Comparison of ENCODE assay signal across 32 cellular contexts in genomic region chr12:455821-456220, GRCh38. TPM values are rescaled to one million over a fixed set of nuclear protein-coding genes. Genes with fewer than 3 reads are reported as not detected.
"Had no signal": no experiment of that assay in that cellular context is flagged by ENCODE, and none has a peak within 500 bp of the region (broad histone marks: within the 10 kb centered on the region; RNA-seq: fewer than 3 reads in every experiment).

No MANE protein-coding gene starts in this region.

- H3K36me3 ChIP-seq: brain microvascular endothelial cell, colonic mucosa, esophagus squamous epithelium, gastroesophageal sphincter had no signal

- H3K36me3 Mint-ChIP-seq: activated CD4-positive, alpha-beta memory T cell treated with anti-CD3 and anti-CD28 coated beads for 36 hours; activated CD8-positive, alpha-beta memory T cell treated with anti-CD3 and anti-CD28 coated beads, Interleukin-2, amount 10 ng/mL, durations not matched to agents 7 days and 5 days; activated naive CD4-positive, alpha-beta T cell treated with anti-CD3 and anti-CD28 coated beads, Interleukin-2, amount 10 ng/mL, durations not matched to agents 7 days and 5 days; activated naive CD8-positive, alpha-beta T cell treated with anti-CD3 and anti-CD28 coated beads, Interleukin-2, amount 10 ng/mL, durations not matched to agents 7 days and 5 days had no signal

- H3K4me3 Mint-ChIP-seq: activated CD4-positive, alpha-beta memory T cell treated with anti-CD3 and anti-CD28 coated beads for 36 hours; activated CD4-positive, alpha-beta T cell treated with anti-CD3 and anti-CD28 coated beads for 36 hours; activated CD4-positive, alpha-beta T cell treated with anti-CD3 and anti-CD28 coated beads, Interleukin-2, amount 10 ng/mL, durations not matched to agents 24 days and 14 days; activated CD8-positive, alpha-beta memory T cell treated with anti-CD3 and anti-CD28 coated beads, Interleukin-2, amount 10 ng/mL, durations not matched to agents 7 days and 5 days; activated CD8-positive, alpha-beta T cell treated with anti-CD3 and anti-CD28 coated beads, Interleukin-2, amount 10 ng/mL, durations not matched to agents 7 days and 5 days; activated naive CD4-positive, alpha-beta T cell treated with anti-CD3 and anti-CD28 coated beads, Interleukin-2, amount 10 ng/mL, durations not matched to agents 7 days and 5 days; activated naive CD8-positive, alpha-beta T cell treated with anti-CD3 and anti-CD28 coated beads, Interleukin-2, amount 10 ng/mL, durations not matched to agents 7 days and 5 days; T-helper 17 cell; T-helper 2 cell treated with Interferon-gamma antibody and Interleukin-4, amounts not matched to agents 5 μg/mL and 100 μg/mL, for 36 hours had no signal

- H3K9me3 ChIP-seq: colonic mucosa, esophagus squamous epithelium, gastroesophageal sphincter had no signal

- H3K27ac Mint-ChIP-seq: activated CD4-positive, alpha-beta memory T cell treated with anti-CD3 and anti-CD28 coated beads for 36 hours; activated CD4-positive, alpha-beta T cell treated with anti-CD3 and anti-CD28 coated beads for 36 hours; activated CD4-positive, alpha-beta T cell treated with anti-CD3 and anti-CD28 coated beads, Interleukin-2, amount 10 ng/mL, durations not matched to agents 24 days and 14 days; activated CD8-positive, alpha-beta memory T cell treated with anti-CD3 and anti-CD28 coated beads, Interleukin-2, amount 10 ng/mL, durations not matched to agents 7 days and 5 days; activated CD8-positive, alpha-beta T cell treated with anti-CD3 and anti-CD28 coated beads, Interleukin-2, amount 10 ng/mL, durations not matched to agents 7 days and 5 days; activated naive CD4-positive, alpha-beta T cell treated with anti-CD3 and anti-CD28 coated beads, Interleukin-2, amount 10 ng/mL, durations not matched to agents 7 days and 5 days; activated naive CD4-positive, alpha-beta T cell treated with anti-CD3 and anti-CD28 coated beads, Interleukin-2, amount 50 U/mL, for 72 hours; activated naive CD8-positive, alpha-beta T cell treated with anti-CD3 and anti-CD28 coated beads, Interleukin-2, amount 10 ng/mL, durations not matched to agents 7 days and 5 days; T-helper 17 cell; T-helper 2 cell treated with Interferon-gamma antibody and Interleukin-4, amounts not matched to agents 5 μg/mL and 100 μg/mL, for 36 hours had no signal

- ATAC-seq: activated CD4-positive, alpha-beta T cell treated with anti-CD3 and anti-CD28 coated beads for 36 hours; activated CD8-positive, alpha-beta memory T cell treated with anti-CD3 and anti-CD28 coated beads, Interleukin-2, amount 10 ng/mL, durations not matched to agents 7 days and 5 days; activated CD8-positive, alpha-beta T cell treated with anti-CD3 and anti-CD28 coated beads, Interleukin-2, amount 10 ng/mL, durations not matched to agents 7 days and 5 days; activated naive CD4-positive, alpha-beta T cell treated with anti-CD3 and anti-CD28 coated beads, Interleukin-2, amount 50 U/mL, for 72 hours; gastroesophageal sphincter; T-helper 17 cell had no signal

- H3K9me3 Mint-ChIP-seq: activated CD4-positive, alpha-beta memory T cell treated with anti-CD3 and anti-CD28 coated beads for 36 hours; activated CD4-positive, alpha-beta T cell treated with anti-CD3 and anti-CD28 coated beads, Interleukin-2, amount 10 ng/mL, durations not matched to agents 24 days and 14 days; activated naive CD4-positive, alpha-beta T cell treated with anti-CD3 and anti-CD28 coated beads, Interleukin-2, amount 10 ng/mL, durations not matched to agents 7 days and 5 days; activated naive CD4-positive, alpha-beta T cell treated with anti-CD3 and anti-CD28 coated beads, Interleukin-2, amount 50 U/mL, for 72 hours; activated naive CD8-positive, alpha-beta T cell treated with anti-CD3 and anti-CD28 coated beads, Interleukin-2, amount 10 ng/mL, durations not matched to agents 7 days and 5 days; T-helper 2 cell treated with Interferon-gamma antibody and Interleukin-4, amounts not matched to agents 5 μg/mL and 100 μg/mL, for 36 hours had no signal

- H3K4me1 ChIP-seq: colonic mucosa had no signal

- DNase-seq: activated CD4-positive, alpha-beta memory T cell treated with anti-CD3 and anti-CD28 coated beads for 36 hours; activated CD4-positive, alpha-beta T cell treated with anti-CD3 and anti-CD28 coated beads for 36 hours; activated CD4-positive, alpha-beta T cell treated with anti-CD3 and anti-CD28 coated beads, Interleukin-2, amount 10 ng/mL, durations not matched to agents 24 days and 14 days; activated CD4-positive, CD25-positive, alpha-beta regulatory T cell; activated CD4-positive, CD25-positive, alpha-beta regulatory T cell treated with anti-CD3 and anti-CD28 coated beads, Interleukin-2, amount 50 U/mL, for 72 hours; activated CD8-positive, alpha-beta memory T cell treated with anti-CD3 and anti-CD28 coated beads, Interleukin-2, amount 10 ng/mL, durations not matched to agents 7 days and 5 days; activated CD8-positive, alpha-beta memory T cell treated with anti-CD3 and anti-CD28 coated beads, Interleukin-2, amount 50 U/mL, for 4 hours; activated CD8-positive, alpha-beta T cell treated with anti-CD3 and anti-CD28 coated beads, Interleukin-2, amount 10 ng/mL, durations not matched to agents 7 days and 5 days; activated gamma-delta T cell; activated naive CD4-positive, alpha-beta T cell; activated naive CD4-positive, alpha-beta T cell treated with anti-CD3 and anti-CD28 coated beads, Interleukin-2, amount 10 ng/mL, durations not matched to agents 7 days and 5 days; activated naive CD8-positive, alpha-beta T cell treated with anti-CD3 and anti-CD28 coated beads, Interleukin-2, amount 10 ng/mL, durations not matched to agents 7 days and 5 days; activated T-cell treated with anti-CD3 and anti-CD28 coated beads, Interleukin-2, amount 50 U/mL, for 1 hour; activated T-cell treated with anti-CD3 and anti-CD28 coated beads, Interleukin-2, amount 50 U/mL, for 48 hours; amniotic stem cell; anterior cingulate cortex; brain microvascular endothelial cell; central memory CD4-positive, alpha-beta T cell; cerebellar nuclear complex; colonic mucosa; effector CD8-positive, alpha-beta T cell; esophagus squamous epithelium; foreskin melanocyte; T-helper 1 cell; T-helper 17 cell; T1000 had no signal

- H3K4me3 ChIP-seq: colonic mucosa, esophagus squamous epithelium, gastroesophageal sphincter had no signal

- H3K27ac ChIP-seq: brain microvascular endothelial cell, colonic mucosa, epithelial cell of prostate, esophagus squamous epithelium, gastroesophageal sphincter had no signal

- H3K27me3 ChIP-seq: colonic mucosa had no signal

RNA-seq across cellular contexts. Expression of gene B4GALNT3, which starts 3.9 kb away (rescaled TPM):
- total RNA-seq: endothelial cell of umbilical vein, fibroblast of lung had no signal
- polyA plus RNA-seq: fibroblast of lung had no signal
